In genomic region chr19:37657157-37657556, GRCh38 we compare ENCODE assay signal across 7 cellular contexts. TPM values are rescaled to one million over a fixed set of nuclear protein-coding genes. Genes with fewer than 3 reads are reported as not detected.
DNase-seq lines count a peak whose midpoint lies in the region; ATAC-seq and TF ChIP-seq lines count a peak whose summit lies in the region.
"Not testable (repeated sequence)": the region's sequence is repeated elsewhere in the genome, so short reads cannot be mapped to it uniquely, and the experiment has no call there.

No MANE protein-coding gene starts in this region.

- not testable (repeated sequence) for H4K20me1 ChIP-seq in SU-DHL-6 (ENCODE audit: low read depth, low read length); mammary epithelial cell (ENCODE audit: insufficient read depth, low read length)

- not testable (repeated sequence) for TF ChIP-seq CTCF in Caco-2 (IDR thresholded peaks at IDR 0.05; ENCODE audit: insufficient read depth in 1 of 2, low read depth in 1 of 2, low read length in 1 of 2, severe bottlenecking in 1 of 2, unreplicated experiment in 1 of 2); SU-DHL-6 (IDR thresholded peaks at IDR 0.05; ENCODE audit: insufficient read depth, low read length, poor library complexity, severe bottlenecking); mammary epithelial cell (conservative IDR thresholded peaks at IDR 0.05 in 1 of 2, IDR thresholded peaks at IDR 0.05 in 1 of 2; ENCODE audit: extremely low read depth in 1 of 2, insufficient read depth in 1 of 2, low read depth in 1 of 2, low read length in 2 of 2); osteocyte (IDR thresholded peaks at IDR 0.05)

- H3K4me2 ChIP-seq in SU-DHL-6 (ENCODE audit: low read depth, low read length, poor library complexity, severe bottlenecking) (peak overlapping the region; percentile 91), mammary epithelial cell (ENCODE audit: insufficient read depth, low read depth, low read length) (peak overlapping the region; percentile 99)

- not testable (repeated sequence) for H3K27me3 Mint-ChIP-seq in Caco-2 (ENCODE audit: insufficient read depth, unreplicated experiment); activated CD4-positive, alpha-beta memory T cell treated with anti-CD3 and anti-CD28 coated beads for 36 hours; activated naive CD4-positive, alpha-beta T cell treated with anti-CD3 and anti-CD28 coated beads for 36 hours (ENCODE audit: low read depth); naive B cell; osteocyte (ENCODE audit: unreplicated experiment)

- not testable (repeated sequence) for DNase-seq in Caco-2; activated CD4-positive, alpha-beta memory T cell treated with anti-CD3 and anti-CD28 coated beads for 36 hours; activated naive CD4-positive, alpha-beta T cell treated with anti-CD3 and anti-CD28 coated beads for 36 hours; mammary epithelial cell; naive B cell; osteocyte (ENCODE audit: extremely low spot score, unreplicated experiment)

- CTCF ChIA-PET in Caco-2 (lab: Charles Lee); activated CD4-positive, alpha-beta memory T cell treated with anti-CD3 and anti-CD28 coated beads for 36 hours (lab: Charles Lee); activated naive CD4-positive, alpha-beta T cell treated with anti-CD3 and anti-CD28 coated beads for 36 hours (lab: Charles Lee); mammary epithelial cell (lab: Charles Lee; ENCODE audit: low non-redundant PET): not testable (repeated sequence)

- not testable (repeated sequence) for ATAC-seq in naive B cell (ENCODE audit: low read depth in 2 of 2)

- H3K27me3 ChIP-seq in Caco-2 (replicated peaks; ENCODE audit: control insufficient read depth, insufficient read depth, low read length); SU-DHL-6 (ENCODE audit: low read length); mammary epithelial cell (ENCODE audit: insufficient read depth, low read length): not testable (repeated sequence)

- not testable (repeated sequence) for H3K4me3 ChIP-seq in Caco-2 (ENCODE audit: low read depth, low read length); SU-DHL-6 (ENCODE audit: insufficient read depth, low read length, poor library complexity, severe bottlenecking); mammary epithelial cell (replicated peaks in 1 of 3; ENCODE audit: insufficient read depth in 1 of 3, low read depth in 2 of 3, low read length in 3 of 3)

- H3K36me3 Mint-ChIP-seq in Caco-2 (ENCODE audit: insufficient read depth, unreplicated experiment), result peaks cover 18% of the 10 kb centered on the region
- H3K36me3 Mint-ChIP-seq in activated CD4-positive, alpha-beta memory T cell treated with anti-CD3 and anti-CD28 coated beads for 36 hours, result peaks cover 16% of the 10 kb centered on the region
- H3K36me3 Mint-ChIP-seq in activated naive CD4-positive, alpha-beta T cell treated with anti-CD3 and anti-CD28 coated beads for 36 hours (ENCODE audit: low read depth), result peaks cover 18% of the 10 kb centered on the region
- H3K36me3 Mint-ChIP-seq in naive B cell; osteocyte (ENCODE audit: unreplicated experiment): not testable (repeated sequence)

- not testable (repeated sequence) for H3K27ac Mint-ChIP-seq in Caco-2 (ENCODE audit: unreplicated experiment); activated CD4-positive, alpha-beta memory T cell treated with anti-CD3 and anti-CD28 coated beads for 36 hours; activated naive CD4-positive, alpha-beta T cell treated with anti-CD3 and anti-CD28 coated beads for 36 hours; osteocyte (ENCODE audit: unreplicated experiment)
- peak overlapping the region in 4 of 6 donors; percentile 56 to 99 (median 96) for H3K27ac Mint-ChIP-seq in naive B cell

- H3K9ac ChIP-seq in SU-DHL-6 (ENCODE audit: low read length); mammary epithelial cell (ENCODE audit: insufficient read depth, low read length): not testable (repeated sequence)

- POLR2A ChIA-PET in Caco-2 (lab: Charles Lee); activated CD4-positive, alpha-beta memory T cell treated with anti-CD3 and anti-CD28 coated beads for 36 hours (lab: Charles Lee): not testable (repeated sequence)

- in situ Hi-C loops in mammary epithelial cell (cut with MboI; ENCODE audit: low sequenced_read_pairs in 2 of 2), result not testable (repeated sequence)

- not testable (repeated sequence) for H2AFZ ChIP-seq in SU-DHL-6 (ENCODE audit: low read depth, low read length, severe bottlenecking); mammary epithelial cell (ENCODE audit: low read depth, low read length)

- peaks cover 24% of the 10 kb centered on the region for H3K79me2 ChIP-seq in SU-DHL-6 (ENCODE audit: insufficient read depth, low read length)
- peaks cover 26% of the 10 kb centered on the region for H3K79me2 ChIP-seq in mammary epithelial cell (ENCODE audit: insufficient read depth, low read length)

- intact Hi-C loops in Caco-2 (cut with micrococcal nuclease; ENCODE audit: unreplicated experiment), result loop anchor here (5.0 kb wide), 1 partner anchor 440 kb away; the partner anchor contains the start of gene ZNF383
- intact Hi-C loops in activated CD4-positive, alpha-beta memory T cell treated with anti-CD3 and anti-CD28 coated beads for 36 hours (cut with micrococcal nuclease), result loop anchor here (5.0 kb wide), 1 partner anchor 190 kb away; the partner anchor contains the start of genes ZNF569 and ZNF570
- intact Hi-C loops in activated naive CD4-positive, alpha-beta T cell treated with anti-CD3 and anti-CD28 coated beads for 36 hours (cut with micrococcal nuclease), result loop anchor here (10.0 kb wide), 1 partner anchor 342 kb away; no protein-coding TSS in a partner anchor
- intact Hi-C loops in mammary epithelial cell (cut with micrococcal nuclease), result loop anchor here (2.0 to 5.0 kb wide), 2 partner anchors 122 to 190 kb away; partner anchors contain the start of genes ZNF569, ZNF570 and ZNF573

- H3K4me3 Mint-ChIP-seq in Caco-2 (ENCODE audit: unreplicated experiment) (peak overlapping the region; percentile 84), naive B cell (peak overlapping the region in 5 of 8 donors; percentile 36 to 98 (median 91)), osteocyte (ENCODE audit: unreplicated experiment) (peak overlapping the region; percentile 97)
- H3K4me3 Mint-ChIP-seq in activated CD4-positive, alpha-beta memory T cell treated with anti-CD3 and anti-CD28 coated beads for 36 hours, result peak overlapping the region; percentile 91
- peak overlapping the region; percentile 93 for H3K4me3 Mint-ChIP-seq in activated naive CD4-positive, alpha-beta T cell treated with anti-CD3 and anti-CD28 coated beads for 36 hours

- not testable (repeated sequence) for H3K27ac ChIP-seq in SU-DHL-6 (ENCODE audit: low read depth, low read length); mammary epithelial cell (ENCODE audit: insufficient read depth, low read depth, low read length)

- peaks cover 10% of the 10 kb centered on the region; the same call in 1 of the 2 replicates for H3K9me3 ChIP-seq in Caco-2
- H3K9me3 ChIP-seq in SU-DHL-6 (ENCODE audit: insufficient read depth, low read length); mammary epithelial cell (replicated peaks; ENCODE audit: insufficient read depth, low read length): not testable (repeated sequence)

- not testable (repeated sequence) for H3K4me1 ChIP-seq in Caco-2; mammary epithelial cell (ENCODE audit: insufficient read depth, low read length)

- 97% methylated on average over 8 of the region's 8 CpGs for WGBS in mammary epithelial cell (ENCODE audit: low coverage, missing lambda C conversion rate)

- H3K4me1 Mint-ChIP-seq in Caco-2 (ENCODE audit: low read depth, unreplicated experiment), result peaks cover 20% of the 10 kb centered on the region
- peaks cover 27% of the 10 kb centered on the region for H3K4me1 Mint-ChIP-seq in activated CD4-positive, alpha-beta memory T cell treated with anti-CD3 and anti-CD28 coated beads for 36 hours (ENCODE audit: low read depth)
- H3K4me1 Mint-ChIP-seq in activated naive CD4-positive, alpha-beta T cell treated with anti-CD3 and anti-CD28 coated beads for 36 hours (ENCODE audit: low read depth), result peaks cover 29% of the 10 kb centered on the region
- H3K4me1 Mint-ChIP-seq in naive B cell, result peaks cover 23 to 35% (median 29%) of the 10 kb centered on the region in 3 donors
- peaks cover 27% of the 10 kb centered on the region for H3K4me1 Mint-ChIP-seq in osteocyte (ENCODE audit: unreplicated experiment)

- H3K9me3 Mint-ChIP-seq in Caco-2 (ENCODE audit: unreplicated experiment), result peaks cover 16% of the 10 kb centered on the region
- peaks cover 18% of the 10 kb centered on the region for H3K9me3 Mint-ChIP-seq in activated CD4-positive, alpha-beta memory T cell treated with anti-CD3 and anti-CD28 coated beads for 36 hours
- peaks cover 11% of the 10 kb centered on the region for H3K9me3 Mint-ChIP-seq in activated naive CD4-positive, alpha-beta T cell treated with anti-CD3 and anti-CD28 coated beads for 36 hours
- H3K9me3 Mint-ChIP-seq in naive B cell, result not testable (repeated sequence)
- peaks cover 21% of the 10 kb centered on the region for H3K9me3 Mint-ChIP-seq in osteocyte (ENCODE audit: unreplicated experiment)

- dilution Hi-C loops in mammary epithelial cell (cut with HindIII; ENCODE audit: low sequenced_read_pairs), result not testable (repeated sequence)

- not testable (repeated sequence) for H3K36me3 ChIP-seq in Caco-2 (ENCODE audit: control insufficient read depth, insufficient read depth, low read length); SU-DHL-6 (ENCODE audit: low read length); mammary epithelial cell (ENCODE audit: insufficient read depth, low read length)

- not testable (repeated sequence) for BruUV-seq in Caco-2 (replicated peaks; lab: Mats Ljungman, UMichigan); mammary epithelial cell (replicated peaks; lab: Mats Ljungman, UMichigan)

- peaks cover 15% of the 10 kb centered on the region; the same call in 1 of the 2 replicates for H3F3A ChIP-seq in SU-DHL-6 (ENCODE audit: insufficient read depth)

- H3K9me2 ChIP-seq in SU-DHL-6 (replicated peaks; ENCODE audit: insufficient read depth, low read length), result not testable (repeated sequence)

RNA-seq across cellular contexts. Expression of gene ZFP30, which starts 1.9 kb away (rescaled TPM):
- total RNA-seq in Caco-2 (2022) (12.9 and 15.5 TPM in 2 replicates), mammary epithelial cell (10 to 100 TPM; 10.9 to 19.2 TPM), osteocyte (16.0 and 18.0 TPM in 2 replicates)
- total RNA-seq in activated CD4-positive, alpha-beta memory T cell treated with anti-CD3 and anti-CD28 coated beads for 36 hours, result 10 to 100 TPM; 11.1 to 11.4 TPM
- 10 to 100 TPM; 10.7 to 11.4 TPM for total RNA-seq in activated naive CD4-positive, alpha-beta T cell treated with anti-CD3 and anti-CD28 coated beads for 36 hours
- polyA plus RNA-seq in mammary epithelial cell (1.8 TPM), naive B cell (ENCODE audit: low read depth in 6 of 6) (1 to 10 TPM in 5 of 6 donors, not detected in 1; 1.9 to 3.6 (median 2.6) TPM)
- 2.0 TPM for polyA minus RNA-seq in mammary epithelial cell
